9 cellular contexts compared by ENCODE assay signal in genomic region chr6:139392834-139393233, GRCh38. TPM values are rescaled to one million over a fixed set of nuclear protein-coding genes. Genes with fewer than 3 reads are reported as not detected.
A peak's percentile ranks its signal among the peaks of the same experiment; 100 is the strongest.
DNase-seq lines count a peak whose midpoint lies in the region; ATAC-seq and TF ChIP-seq lines count a peak whose summit lies in the region.
"Had no signal": no experiment of that assay in that cellular context is flagged by ENCODE, and none has a peak within 500 bp of the region (broad histone marks: within the 10 kb centered on the region; RNA-seq: fewer than 3 reads in every experiment).

No MANE protein-coding gene starts in this region.

- no peak for TF ChIP-seq EP300 in transverse colon (IDR thresholded peaks at IDR 0.05; ENCODE audit: low read depth)

- ATAC-seq in GM19025 (IDR thresholded peaks at IDR 0.05; ENCODE audit: low read depth, unreplicated experiment) (peak; percentile 91), HG02852 (IDR thresholded peaks at IDR 0.05; ENCODE audit: unreplicated experiment) (peak; percentile 100), mucosa of descending colon (peak; percentile 76), body of pancreas (no peak), Right ventricle myocardium inferior (no peak)

- no peaks in the 10 kb centered on the region for H3K36me3 ChIP-seq in mucosa of descending colon (ENCODE audit: low read depth)
- no peaks in the 10 kb centered on the region for H3K36me3 ChIP-seq in body of pancreas (replicated peaks in 1 of 2; ENCODE audit: insufficient read depth in 1 of 2, low read depth in 2 of 2)
- no peaks in the 10 kb centered on the region for H3K36me3 ChIP-seq in transverse colon

- in situ Hi-C loops in transverse colon (cut with MboI; ENCODE audit: low pct_ligation_motif_present in 1 of 4, low pct_unique_long_range_greater_than_20kb in 1 of 4, low sequenced_read_pairs in 3 of 4): loop anchor here in 3 of 4 donors (25.0 kb wide), 4 partner anchors 194 to 1044 kb away; no protein-coding TSS in a partner anchor

- TF ChIP-seq CTCF in mucosa of descending colon (IDR thresholded peaks at IDR 0.05): no peak
- TF ChIP-seq CTCF in body of pancreas (IDR thresholded peaks at IDR 0.05): no peak
- no peak for TF ChIP-seq CTCF in transverse colon (IDR thresholded peaks at IDR 0.05)

- H3K9me3 ChIP-seq in mucosa of descending colon (no peaks in the 10 kb centered on the region), body of pancreas (no peaks in the 10 kb centered on the region), transverse colon (no peaks in the 10 kb centered on the region)

- DNase-seq in NOMO-1 (lab: John Stamatoyannopoulos, UW; ENCODE audit: unreplicated experiment in 2 of 2): peak; percentile 27 to 72
- no peak for DNase-seq in mucosa of descending colon
- no peak for DNase-seq in NCI-H2107 treated with DMSO at 0.1 percent for 48 hours (lab: John Stamatoyannopoulos, UW; ENCODE audit: unreplicated experiment)
- DNase-seq in body of pancreas: no peak
- DNase-seq in transverse colon: no peak
- DNase-seq in Right ventricle myocardium inferior (ENCODE audit: missing footprints): no peak
- DNase-seq: RPMI8226 had no signal

- intact Hi-C loops in mucosa of descending colon (cut with DNase I, micrococcal nuclease) (no loop called here), body of pancreas (cut with DNase I) (no loop called here), transverse colon (cut with DNase I; ENCODE audit: low total_unique reads) (no loop called here), Right ventricle myocardium inferior (cut with DNase I) (no loop called here)

- H3K4me3 ChIP-seq in mucosa of descending colon: no peak overlapping the region
- no peak overlapping the region for H3K4me3 ChIP-seq in body of pancreas
- no peak overlapping the region for H3K4me3 ChIP-seq in transverse colon

- 73 to 83% methylated on average over 2 of the region's 2 CpGs for WGBS in body of pancreas, 2 donors
- WGBS in transverse colon (ENCODE audit: low coverage in 1 of 2), 2 donors: 22 to 42% methylated on average over 2 of the region's 2 CpGs

- TF ChIP-seq POLR2A in body of pancreas (IDR thresholded peaks at IDR 0.05) (no peak), transverse colon (IDR thresholded peaks at IDR 0.05) (no peak)

- no peak overlapping the region for H3K27ac ChIP-seq in body of pancreas
- H3K27ac ChIP-seq in transverse colon: peak overlapping the region in 2 of 4 donors; percentile 12 to 18

- no peaks in the 10 kb centered on the region for H3K4me1 ChIP-seq in mucosa of descending colon (ENCODE audit: low read depth)
- H3K4me1 ChIP-seq in body of pancreas: no peaks in the 10 kb centered on the region
- H3K4me1 ChIP-seq in transverse colon: peaks cover 0 to 21% (median 17%) of the 10 kb centered on the region in 4 donors

- no peaks in the 10 kb centered on the region for H3K27me3 ChIP-seq in body of pancreas
- no peaks in the 10 kb centered on the region for H3K27me3 ChIP-seq in transverse colon

RNA-seq across cellular contexts. Expression of gene CITED2, which starts 18.4 kb away (rescaled TPM):
- total RNA-seq in mucosa of descending colon (100 to 1,000 TPM in 1 of 3 donors, 10 to 100 TPM in 2; 73.9 to 103 (median 88.1) TPM), body of pancreas (10 to 100 TPM; 64.1 to 82.1 TPM), transverse colon (100 to 1,000 TPM in 2 of 4 donors, 10 to 100 TPM in 2; 66.6 to 116 (median 102) TPM), Right ventricle myocardium inferior (143 TPM)

Comparison
In these comparisons a context has a peak if more than half of its experiments do, and no peak if none do; other contexts are left out.
1. ATAC-seq: peak in GM19025 (single experiment), HG02852 (single experiment) and mucosa of descending colon (single experiment); none in body of pancreas (single experiment) and Right ventricle myocardium inferior (single experiment).
2. DNase-seq: peak in NOMO-1 (2 of 2); none in mucosa of descending colon (0 of 3), NCI-H2107 treated with DMSO at 0.1 percent for 48 hours (single experiment), body of pancreas (0 of 4), transverse colon (single experiment) and Right ventricle myocardium inferior (single experiment).